Comparison of ENCODE assay signal across 10 cellular contexts in genomic region chr17:31486351-31487062, GRCh38.
DNase-seq lines count a peak whose midpoint lies in the region; ATAC-seq and TF ChIP-seq lines count a peak whose summit lies in the region.
"Had no signal": no experiment of that assay in that cellular context is flagged by ENCODE, and none has a peak within 500 bp of the region (broad histone marks: within the 10 kb centered on the region; RNA-seq: fewer than 3 reads in every experiment).

No MANE protein-coding gene starts in this region.

- intact Hi-C loops in mucosa of descending colon (cut with DNase I, micrococcal nuclease): no loop called here

- no peak overlapping the region for H3K27ac ChIP-seq in BLaER1 treated with 17β-estradiol and CSF1 and Interleukin-3, amounts not matched to agents 10 nM and 100 nM
- H3K27ac ChIP-seq: SJCRH30 had no signal

- no peak for ATAC-seq in mucosa of descending colon

- H3K27me3 ChIP-seq in BLaER1 treated with 17β-estradiol and CSF1 and Interleukin-3, amounts not matched to agents 10 nM and 100 nM: peaks cover 0 to 23% (median 0%) of the 10 kb centered on the region in 11 experiments; a peak in 6 of 22 replicates
- H3K27me3 ChIP-seq: SJCRH30 had no signal

- no peaks in the 10 kb centered on the region for H3K9me3 ChIP-seq in BLaER1 treated with 17β-estradiol and CSF1 and Interleukin-3, amounts not matched to agents 10 nM and 100 nM (replicated peaks in 1 of 11)
- no peaks in the 10 kb centered on the region for H3K9me3 ChIP-seq in mucosa of descending colon
- H3K9me3 ChIP-seq: HAP-1, SJCRH30 had no signal

- no peaks in the 10 kb centered on the region for H3K36me3 Mint-ChIP-seq in chondrocyte (ENCODE audit: low read depth)

- H3K4me3 ChIP-seq in BLaER1 treated with 17β-estradiol and CSF1 and Interleukin-3, amounts not matched to agents 10 nM and 100 nM: no peak overlapping the region
- no peak overlapping the region for H3K4me3 ChIP-seq in mucosa of descending colon
- H3K4me3 ChIP-seq: SJCRH30 had no signal

- no peaks in the 10 kb centered on the region for H3K9me3 Mint-ChIP-seq in chondrocyte (ENCODE audit: low read depth)

- TF ChIP-seq CTCF in chondrocyte (IDR thresholded peaks at IDR 0.05) (no peak), mucosa of descending colon (IDR thresholded peaks at IDR 0.05) (no peak)

- peaks cover 0 to 34% (median 30%) of the 10 kb centered on the region in 11 experiments; a peak in 18 of 22 replicates for H4K20me1 ChIP-seq in BLaER1 treated with 17β-estradiol and CSF1 and Interleukin-3, amounts not matched to agents 10 nM and 100 nM

- H3K4me2 ChIP-seq in BLaER1 treated with 17β-estradiol and CSF1 and Interleukin-3, amounts not matched to agents 10 nM and 100 nM: peak overlapping the region in 7 of 11 experiments; percentile 71 to 100 (median 92); a peak in 14 of 22 replicates

- peaks cover 50% of the 10 kb centered on the region for H3K27me3 Mint-ChIP-seq in chondrocyte (ENCODE audit: low read depth)

- H3K4me1 ChIP-seq in BLaER1 treated with 17β-estradiol and CSF1 and Interleukin-3, amounts not matched to agents 10 nM and 100 nM: peaks cover 27 to 43% (median 40%) of the 10 kb centered on the region in 10 experiments
- peaks cover 22% of the 10 kb centered on the region for H3K4me1 ChIP-seq in mucosa of descending colon (ENCODE audit: low read depth)

- H3K36me3 ChIP-seq in BLaER1 treated with 17β-estradiol and CSF1 and Interleukin-3, amounts not matched to agents 10 nM and 100 nM: no peaks in the 10 kb centered on the region
- H3K36me3 ChIP-seq in mucosa of descending colon (ENCODE audit: low read depth): no peaks in the 10 kb centered on the region
- H3K36me3 ChIP-seq: HAP-1, SJCRH30 had no signal

- DNase-seq in HuH-7.5 (ENCODE audit: low spot score) (peak; percentile 36), chondrocyte (ENCODE audit: low spot score) (no peak), mucosa of descending colon (peak; percentile 53 to 69 (median 64)), retina (no peak), OCI-M1 (lab: John Stamatoyannopoulos, UW) (no peak), DMS114 treated with DMSO at 0.1 percent for 48 hours (lab: John Stamatoyannopoulos, UW; ENCODE audit: unreplicated experiment) (no peak)
- DNase-seq in NK-92 treated with Interleukin-12 subunit alpha and Interleukin-12 subunit beta, amount 100 ng/mL, for 24 hours (lab: John Stamatoyannopoulos, UW): no peak
- DNase-seq: SJCRH30 had no signal

- peaks cover 7% of the 10 kb centered on the region for H3K4me1 Mint-ChIP-seq in chondrocyte (ENCODE audit: low read depth)

- no peak overlapping the region for H3K27ac Mint-ChIP-seq in chondrocyte (ENCODE audit: unreplicated experiment)

- H3K9ac ChIP-seq in BLaER1 treated with 17β-estradiol and CSF1 and Interleukin-3, amounts not matched to agents 10 nM and 100 nM: no peak overlapping the region

- H3K4me3 Mint-ChIP-seq in chondrocyte (ENCODE audit: unreplicated experiment): peak overlapping the region; percentile 70

Comparison
In these comparisons a context has a peak if more than half of its experiments do, and no peak if none do; other contexts are left out.
1. DNase-seq: peak in HuH-7.5 (single experiment) and mucosa of descending colon (3 of 3); none in chondrocyte (single experiment), retina (single experiment), OCI-M1 (single experiment), DMS114 treated with DMSO at 0.1 percent for 48 hours (single experiment) and NK-92 treated with Interleukin-12 subunit alpha and Interleukin-12 subunit beta, amount 100 ng/mL, for 24 hours (single experiment).